In the genomic region with DNA sequence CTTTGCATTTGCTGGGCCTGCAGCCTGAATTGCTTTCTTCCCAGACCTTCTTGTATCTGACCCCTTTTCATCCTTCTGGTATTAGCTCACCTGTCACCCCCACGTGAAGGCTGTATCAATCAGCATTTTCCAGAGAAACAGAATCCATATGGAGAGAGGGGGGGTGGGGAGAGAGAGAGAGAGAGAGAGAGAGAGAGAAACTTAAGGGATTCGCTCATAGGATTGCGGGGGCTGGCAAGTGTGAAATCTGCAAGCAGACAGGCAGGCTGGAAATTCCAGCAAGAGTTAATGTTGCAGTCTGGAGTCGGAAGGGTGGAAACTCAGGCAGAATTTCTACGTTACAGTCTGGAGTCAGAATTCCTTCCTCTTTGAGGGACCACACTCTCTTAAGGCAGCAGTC, we compare ENCODE assay signal across 24 cellular contexts.
"Had no signal": no experiment of that assay in that cellular context is flagged by ENCODE, and none has a peak within 500 bp of the region (broad histone marks: within the 10 kb centered on the region; RNA-seq: fewer than 3 reads in every experiment).

No MANE protein-coding gene starts in this region.

- ATAC-seq: effector memory CD8-positive, alpha-beta T cell; gastrocnemius medialis; left lobe of liver; naive thymus-derived CD8-positive, alpha-beta T cell; sciatic nerve; stimulated activated memory B cell treated with anti-CD40 and anti-IgM and Interleukin-4, amounts not matched to agents 10 μg/mL and 1 μg/mL and 100 μg/mL, for 72 hours; stimulated activated naive CD8-positive, alpha-beta T cell treated with anti-CD3 and anti-CD28 coated beads, Interleukin-15, Interleukin-2, amounts not matched to agents 100 U/mL and 50 U/mL, for 24 hours had no signal

- H2AFZ ChIP-seq: parathyroid adenoma had no signal

- H3K4me3 Mint-ChIP-seq: effector memory CD8-positive, alpha-beta T cell; naive thymus-derived CD8-positive, alpha-beta T cell; neural crest cell; stimulated activated memory B cell treated with anti-CD40 and anti-IgM and Interleukin-4, amounts not matched to agents 10 μg/mL and 1 μg/mL and 100 μg/mL, for 72 hours had no signal

- H3K9ac ChIP-seq: parathyroid adenoma had no signal

- H3K36me3 ChIP-seq: gastrocnemius medialis, prostate gland, right atrium auricular region, tibial artery, upper lobe of left lung had no signal

- H3K4me3 ChIP-seq: gastrocnemius medialis, prostate gland, right atrium auricular region, smooth muscle cell, testis, tibial artery, upper lobe of left lung had no signal

- H3K27ac ChIP-seq: epithelial cell of prostate, gastrocnemius medialis, parathyroid adenoma, prostate gland, right atrium auricular region, testis, tibial artery, upper lobe of left lung had no signal

- H3K27ac Mint-ChIP-seq: effector memory CD8-positive, alpha-beta T cell; stimulated activated memory B cell treated with anti-CD40 and anti-IgM and Interleukin-4, amounts not matched to agents 10 μg/mL and 1 μg/mL and 100 μg/mL, for 72 hours had no signal

- H3K4me2 ChIP-seq: smooth muscle cell had no signal

- H3K4me1 Mint-ChIP-seq: naive thymus-derived CD8-positive, alpha-beta T cell; stimulated activated memory B cell treated with anti-CD40 and anti-IgM and Interleukin-4, amounts not matched to agents 10 μg/mL and 1 μg/mL and 100 μg/mL, for 72 hours had no signal

- H3K36me3 Mint-ChIP-seq: naive thymus-derived CD8-positive, alpha-beta T cell; stimulated activated memory B cell treated with anti-CD40 and anti-IgM and Interleukin-4, amounts not matched to agents 10 μg/mL and 1 μg/mL and 100 μg/mL, for 72 hours had no signal

- H3K9me3 Mint-ChIP-seq: effector memory CD8-positive, alpha-beta T cell; naive thymus-derived CD8-positive, alpha-beta T cell; neural crest cell; stimulated activated memory B cell treated with anti-CD40 and anti-IgM and Interleukin-4, amounts not matched to agents 10 μg/mL and 1 μg/mL and 100 μg/mL, for 72 hours had no signal

- H3K9me3 ChIP-seq: gastrocnemius medialis, prostate gland, right atrium auricular region, testis, tibial artery, upper lobe of left lung had no signal

- DNase-seq: cerebellar nuclear complex; cortex of kidney; effector memory CD8-positive, alpha-beta T cell; foreskin fibroblast; gastrocnemius medialis; head of caudate nucleus; mesenchymal stem cell; naive thymus-derived CD8-positive, alpha-beta T cell; stimulated activated CD4-positive, alpha-beta T cell treated with anti-CD3 and anti-CD28 coated beads, Interleukin-2, amount 100 ng/mL, for 24 hours; stimulated activated CD4-positive, alpha-beta T cell treated with anti-CD3 and anti-CD28 coated beads, Interleukin-4, amount 100 ng/mL, for 24 hours; stimulated activated naive CD8-positive, alpha-beta T cell treated with anti-CD3 and anti-CD28 coated beads, Interleukin-15, Interleukin-2, amounts not matched to agents 100 U/mL and 50 U/mL, for 24 hours; substantia nigra; testis; tibial artery; upper lobe of left lung had no signal

- H3K27me3 ChIP-seq: right atrium auricular region, testis, upper lobe of left lung had no signal

- H3K4me1 ChIP-seq: gastrocnemius medialis, parathyroid adenoma, prostate gland, right atrium auricular region, testis, tibial artery, upper lobe of left lung had no signal
